In genomic region chr1:244052011-244052727, GRCh38 we compare ENCODE assay signal across 11 cellular contexts. TPM values are rescaled to one million over a fixed set of nuclear protein-coding genes. Genes with fewer than 3 reads are reported as not detected.
A peak's percentile ranks its signal among the peaks of the same experiment; 100 is the strongest.
DNase-seq lines count a peak whose midpoint lies in the region; ATAC-seq and TF ChIP-seq lines count a peak whose summit lies in the region.
"Had no signal": no experiment of that assay in that cellular context is flagged by ENCODE, and none has a peak within 500 bp of the region (broad histone marks: within the 10 kb centered on the region; RNA-seq: fewer than 3 reads in every experiment).

No MANE protein-coding gene starts in this region.

- TF ChIP-seq CTCF in body of pancreas (IDR thresholded peaks at IDR 0.05): no peak

- no peaks in the 10 kb centered on the region for H3K27me3 ChIP-seq in body of pancreas
- H3K27me3 ChIP-seq: heart right ventricle had no signal

- TF ChIP-seq POLR2A in body of pancreas (IDR thresholded peaks at IDR 0.05): no peak

- intact Hi-C loops in body of pancreas (cut with DNase I): no loop called here

- 10 to 14% methylated on average over 5 of the region's 5 CpGs for WGBS in body of pancreas, 2 donors

- H3K9me3 ChIP-seq in body of pancreas: no peaks in the 10 kb centered on the region
- H3K9me3 ChIP-seq: heart right ventricle had no signal

- ATAC-seq in body of pancreas: no peak
- ATAC-seq in GM21423 (IDR thresholded peaks at IDR 0.05; ENCODE audit: unreplicated experiment): no peak
- ATAC-seq in HG02588 (IDR thresholded peaks at IDR 0.05; ENCODE audit: unreplicated experiment): no peak
- ATAC-seq: heart right ventricle, sciatic nerve had no signal

- H3K4me1 ChIP-seq in body of pancreas: peaks cover 51% of the 10 kb centered on the region

- no peak overlapping the region for H3K4me3 ChIP-seq in body of pancreas

- peak overlapping the region in 3 of 4 donors; percentile 87 to 95 (median 90) for H3K27ac ChIP-seq in body of pancreas

- peaks cover 4 to 14% of the 10 kb centered on the region in 2 donors for H3K36me3 ChIP-seq in body of pancreas (replicated peaks in 1 of 2; ENCODE audit: insufficient read depth in 1 of 2, low read depth in 2 of 2)

- DNase-seq in GF-D8 (lab: John Stamatoyannopoulos, UW): peak; percentile 26
- peak; percentile 70 for DNase-seq in NCI-H2171 treated with DMSO at 0.1 percent for 48 hours (lab: John Stamatoyannopoulos, UW)
- DNase-seq in body of pancreas: peak in 2 of 4 donors; percentile 26 to 28
- peak; percentile 68 for DNase-seq in pons (ENCODE audit: low spot score)
- DNase-seq in activated CD4-positive, alpha-beta T cell treated with anti-CD3 and anti-CD28 coated beads, Interleukin-2, amount 50 U/mL, for 1 hour: no peak
- no peak for DNase-seq in activated effector memory CD4-positive, alpha-beta T cell treated with anti-CD3 and anti-CD28 coated beads, Interleukin-2, amount 50 U/mL, for 16 hours
- DNase-seq: heart right ventricle, trophoblast cell had no signal

RNA-seq across cellular contexts. Expression of gene ZBTB18, which starts 1.1 kb away (rescaled TPM):
- total RNA-seq in body of pancreas: 10 to 100 TPM; 20.4 to 22.6 TPM

Comparison
In these comparisons a context has a peak if more than half of its experiments do, and no peak if none do; other contexts are left out.
1. DNase-seq: peak in GF-D8 (single experiment), NCI-H2171 treated with DMSO at 0.1 percent for 48 hours (single experiment) and pons (single experiment); none in activated CD4-positive, alpha-beta T cell treated with anti-CD3 and anti-CD28 coated beads, Interleukin-2, amount 50 U/mL, for 1 hour (single experiment) and activated effector memory CD4-positive, alpha-beta T cell treated with anti-CD3 and anti-CD28 coated beads, Interleukin-2, amount 50 U/mL, for 16 hours (single experiment).